8 cellular contexts compared by ENCODE assay signal in the genomic region with DNA sequence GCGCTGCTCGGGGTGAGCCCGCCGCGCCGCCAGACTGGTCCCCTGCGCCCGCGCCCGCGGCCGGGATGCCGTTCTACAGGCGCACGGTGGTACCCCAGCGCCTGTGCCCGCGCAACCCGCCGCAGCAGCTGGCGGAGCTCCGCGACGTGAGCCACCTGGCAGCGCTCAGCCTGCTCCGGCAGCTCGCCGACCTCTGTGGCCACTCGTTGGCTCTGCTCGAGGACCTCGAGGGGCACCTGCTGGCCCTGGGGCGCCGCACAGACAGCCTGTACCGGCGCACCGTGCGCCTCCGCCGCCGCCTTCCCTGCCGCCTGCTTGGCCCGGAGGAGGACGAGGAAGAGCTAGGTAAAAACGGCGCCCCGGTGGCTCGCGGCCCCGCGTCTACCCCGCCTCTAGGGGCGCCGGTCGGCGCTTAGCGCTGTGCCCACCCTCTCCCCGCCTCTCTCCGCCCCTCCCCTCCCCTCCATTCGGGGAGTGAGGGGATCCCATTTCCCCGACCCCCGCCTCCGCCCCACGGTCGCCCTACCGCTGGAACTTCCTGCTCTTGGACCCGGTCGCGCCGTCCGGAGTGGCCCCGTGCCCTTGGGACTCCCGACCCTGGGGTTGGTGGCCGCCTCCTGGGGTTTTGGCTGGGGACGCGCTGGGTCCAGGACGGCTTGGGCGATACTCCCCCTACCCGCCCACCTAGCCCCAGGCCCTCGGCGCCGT. TPM values are rescaled to one million over a fixed set of nuclear protein-coding genes. Genes with fewer than 3 reads are reported as not detected.
DNase-seq lines count a peak whose midpoint lies in the region; ATAC-seq and TF ChIP-seq lines count a peak whose summit lies in the region.

No MANE protein-coding gene starts in this region.

- CTCF ChIA-PET in GM10248 (lab: Yijun Ruan, JAX) = no interaction called here
- CTCF ChIA-PET in mammary epithelial cell (lab: Charles Lee; ENCODE audit: low non-redundant PET) = no interaction called here

- H2AFZ ChIP-seq in mammary epithelial cell (ENCODE audit: low read depth, low read length) = peak overlapping the region; percentile 51

- H3K36me3 Mint-ChIP-seq in stimulated activated naive B cell treated with anti-CD40 and anti-IgM and Interleukin-4, amounts not matched to agents 10 μg/mL and 1 μg/mL and 100 μg/mL, for 72 hours = no peaks in the 10 kb centered on the region

- H3K4me1 ChIP-seq in mammary epithelial cell (ENCODE audit: insufficient read depth, low read length) (peaks cover 5% of the 10 kb centered on the region), right lobe of liver (no peaks in the 10 kb centered on the region)

- H3K4me3 ChIP-seq in SK-N-MC (peak overlapping the region; percentile 12; the same call in 1 of the 2 replicates), mammary epithelial cell (replicated peaks in 1 of 3; ENCODE audit: insufficient read depth in 1 of 3, low read depth in 2 of 3, low read length in 3 of 3) (peak overlapping the region in 2 of 3 experiments; percentile 23), right lobe of liver (peak overlapping the region; percentile 16 to 33 (median 18))

- intact Hi-C loops in mammary epithelial cell (cut with micrococcal nuclease) = no loop called here
- intact Hi-C loops in right lobe of liver (cut with DNase I) = no loop called here

- 80% methylated on average over 1 of the region's 81 CpGs for WGBS in mammary epithelial cell (ENCODE audit: low coverage, missing lambda C conversion rate)
- WGBS in right lobe of liver (ENCODE audit: insufficient coverage, low coverage, low lambda C conversion rate, missing lambda C conversion rate) = 38% methylated on average over 12 of the region's 81 CpGs

- H3K79me2 ChIP-seq in mammary epithelial cell (ENCODE audit: insufficient read depth, low read length) = no peaks in the 10 kb centered on the region

- no peak overlapping the region for H3K27ac ChIP-seq in SK-N-MC
- H3K27ac ChIP-seq in mammary epithelial cell (ENCODE audit: insufficient read depth, low read depth, low read length) = no peak overlapping the region
- no peak overlapping the region for H3K27ac ChIP-seq in right lobe of liver

- peaks cover 43 to 50% of the 10 kb centered on the region in 2 donors for H3K27me3 Mint-ChIP-seq in stimulated activated naive B cell treated with anti-CD40 and anti-IgM and Interleukin-4, amounts not matched to agents 10 μg/mL and 1 μg/mL and 100 μg/mL, for 72 hours

- H3K27me3 ChIP-seq in mammary epithelial cell (ENCODE audit: insufficient read depth, low read length) (peaks cover 18% of the 10 kb centered on the region), right lobe of liver (peaks cover 0 to 21% of the 10 kb centered on the region in 2 donors)

- H3K9me3 ChIP-seq in SK-N-MC (ENCODE audit: low read depth, low read length) = no peaks in the 10 kb centered on the region
- no peaks in the 10 kb centered on the region for H3K9me3 ChIP-seq in mammary epithelial cell (replicated peaks; ENCODE audit: insufficient read depth, low read length)
- H3K9me3 ChIP-seq in right lobe of liver = no peaks in the 10 kb centered on the region

- POLR2A ChIA-PET in GM10248 (lab: Yijun Ruan, JAX) = interaction anchor here (0.7 kb wide), 1 partner anchor 327 kb away, joined by 3 read pairs; the partner anchor contains the start of gene ERCC6L

- TF ChIP-seq CTCF in GM10248 (IDR thresholded peaks at IDR 0.05; ENCODE audit: control extremely low read depth, extremely low read depth, low read depth, missing control alignments) (no peak), mammary epithelial cell (conservative IDR thresholded peaks at IDR 0.05 in 1 of 2, IDR thresholded peaks at IDR 0.05 in 1 of 2; ENCODE audit: extremely low read depth in 1 of 2, insufficient read depth in 1 of 2, low read depth in 1 of 2, low read length in 2 of 2) (no peak), right lobe of liver (IDR thresholded peaks at IDR 0.05) (peak in 3 of 4 donors; percentile 11 to 22 (median 13))

- DNase-seq in GM10248 (ENCODE audit: extremely low spot score) = peak; percentile 22
- no peak for DNase-seq in SK-N-MC (ENCODE audit: low read depth, low spot score)
- DNase-seq in mammary epithelial cell = no peak
- DNase-seq in right lobe of liver = peak in 1 of 3 donors; percentile 43
- DNase-seq in stimulated activated naive B cell treated with anti-CD40 and anti-IgM and Interleukin-4, amounts not matched to agents 10 μg/mL and 1 μg/mL and 100 μg/mL, for 72 hours = no peak

- peak overlapping the region; percentile 79 for H3K4me2 ChIP-seq in mammary epithelial cell (ENCODE audit: insufficient read depth, low read depth, low read length)

- peak overlapping the region; percentile 66 to 74 for H3K4me3 Mint-ChIP-seq in stimulated activated naive B cell treated with anti-CD40 and anti-IgM and Interleukin-4, amounts not matched to agents 10 μg/mL and 1 μg/mL and 100 μg/mL, for 72 hours

- ATAC-seq in right lobe of liver = peak; percentile 55 to 80 (median 64)
- ATAC-seq in stimulated activated naive B cell treated with anti-CD40 and anti-IgM and Interleukin-4, amounts not matched to agents 10 μg/mL and 1 μg/mL and 100 μg/mL, for 72 hours (replicated peaks) = peak; percentile 57 to 65
- ATAC-seq in GM21723 (IDR thresholded peaks at IDR 0.05; ENCODE audit: unreplicated experiment) = no peak
- no peak for ATAC-seq in HG03095 (IDR thresholded peaks at IDR 0.05; ENCODE audit: unreplicated experiment)
- ATAC-seq in GM21381 (IDR thresholded peaks at IDR 0.05; ENCODE audit: unreplicated experiment) = no peak

- BruUV-seq in mammary epithelial cell (replicated peaks; lab: Mats Ljungman, UMichigan) = no TSS peak

- H3K36me3 ChIP-seq in SK-N-MC (ENCODE audit: insufficient read depth, low read length) = no peaks in the 10 kb centered on the region
- no peaks in the 10 kb centered on the region for H3K36me3 ChIP-seq in mammary epithelial cell (ENCODE audit: insufficient read depth, low read length)
- H3K36me3 ChIP-seq in right lobe of liver = no peaks in the 10 kb centered on the region

- H4K20me1 ChIP-seq in mammary epithelial cell (ENCODE audit: insufficient read depth, low read length) = no peaks in the 10 kb centered on the region

- TF ChIP-seq POLR2A in right lobe of liver (IDR thresholded peaks at IDR 0.05) = no peak

- H3K27ac Mint-ChIP-seq in stimulated activated naive B cell treated with anti-CD40 and anti-IgM and Interleukin-4, amounts not matched to agents 10 μg/mL and 1 μg/mL and 100 μg/mL, for 72 hours = peak overlapping the region; percentile 34

- in situ Hi-C loops in mammary epithelial cell (cut with MboI; ENCODE audit: low sequenced_read_pairs in 2 of 2) = no loop called here

- no peaks in the 10 kb centered on the region for H3K9me3 Mint-ChIP-seq in stimulated activated naive B cell treated with anti-CD40 and anti-IgM and Interleukin-4, amounts not matched to agents 10 μg/mL and 1 μg/mL and 100 μg/mL, for 72 hours

- H3K4me1 Mint-ChIP-seq in stimulated activated naive B cell treated with anti-CD40 and anti-IgM and Interleukin-4, amounts not matched to agents 10 μg/mL and 1 μg/mL and 100 μg/mL, for 72 hours = peaks cover 3 to 9% of the 10 kb centered on the region in 2 donors

- dilution Hi-C loops in mammary epithelial cell (cut with HindIII; ENCODE audit: low sequenced_read_pairs) = loop anchor here (5.0 kb wide), 1 partner anchor 71 kb away; no protein-coding TSS in a partner anchor

- H3K9ac ChIP-seq in SK-N-MC (ENCODE audit: insufficient read length) (no peak overlapping the region), mammary epithelial cell (ENCODE audit: insufficient read depth, low read length) (no peak overlapping the region)

RNA-seq across cellular contexts. Expression of gene NHSL2, which starts 0.5 kb away (rescaled TPM):
- total RNA-seq in mammary epithelial cell (under 1 TPM in 1 of 2 donors, not detected in 1; 0.17 TPM), right lobe of liver (1 to 10 TPM in 4 of 6 experiments, under 1 TPM in 2; 0.81 to 2.1 (median 1.3) TPM)
- polyA plus RNA-seq in mammary epithelial cell = 0.06 TPM
- not detected for polyA minus RNA-seq in mammary epithelial cell

Comparison
In these comparisons a context has a peak if more than half of its experiments do, and no peak if none do; other contexts are left out.
1. CTCF ChIP-seq: peak in right lobe of liver (3 of 4); none in GM10248 (single experiment) and mammary epithelial cell (0 of 2).
2. ATAC-seq: peak in right lobe of liver (4 of 4) and stimulated activated naive B cell treated with anti-CD40 and anti-IgM and Interleukin-4, amounts not matched to agents 10 μg/mL and 1 μg/mL and 100 μg/mL, for 72 hours (2 of 2); none in GM21723 (single experiment), HG03095 (single experiment) and GM21381 (single experiment).
3. Peak in every context shown above with its lines, with median percentiles within 50 percentile points of each other: H3K4me3 ChIP-seq.